34 cellular contexts compared by ENCODE assay signal in the genomic region with DNA sequence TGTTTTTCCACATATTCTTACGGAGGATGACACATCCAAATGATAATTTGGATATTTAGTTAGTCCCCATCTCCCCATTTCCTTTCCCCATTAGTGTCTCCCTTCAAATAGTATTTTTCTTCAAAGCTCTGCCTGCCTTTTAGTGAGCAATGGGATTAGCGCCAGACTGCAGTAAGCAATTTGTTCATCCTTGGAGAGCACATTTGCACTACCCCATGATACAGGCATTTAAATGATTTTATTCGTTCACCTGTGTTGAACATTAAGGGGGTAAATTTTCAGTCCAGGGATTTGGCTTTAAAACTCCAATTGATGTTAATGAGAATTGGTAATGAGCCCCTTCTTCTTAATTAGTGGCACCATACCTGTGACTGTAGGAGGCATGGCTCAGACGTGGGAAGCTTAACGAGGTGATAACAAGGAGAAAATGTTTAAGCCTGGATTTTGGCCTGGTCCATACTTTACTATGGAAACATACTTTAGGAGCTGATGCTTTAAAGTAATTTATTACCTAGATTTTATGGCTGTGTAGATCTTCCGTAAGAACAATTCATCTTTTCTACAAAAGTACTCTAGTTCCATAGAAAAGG.
"Had no signal": no experiment of that assay in that cellular context is flagged by ENCODE, and none has a peak within 500 bp of the region (broad histone marks: within the 10 kb centered on the region; RNA-seq: fewer than 3 reads in every experiment).

No MANE protein-coding gene starts in this region.

- H3K36me3 ChIP-seq: ascending aorta, cardiac muscle cell, gastrocnemius medialis, right atrium auricular region, stomach, thyroid gland, upper lobe of left lung had no signal

- H3K4me3 Mint-ChIP-seq: activated CD4-positive, alpha-beta T cell treated with anti-CD3 and anti-CD28 coated beads for 36 hours; activated naive CD4-positive, alpha-beta T cell treated with anti-CD3 and anti-CD28 coated beads, Interleukin-2, amount 10 ng/mL, durations not matched to agents 7 days and 5 days; activated naive CD8-positive, alpha-beta T cell treated with anti-CD3 and anti-CD28 coated beads, Interleukin-2, amount 10 ng/mL, durations not matched to agents 7 days and 5 days; activated T-helper 1 cell treated with anti-CD3 and anti-CD28 coated beads, Interleukin-12 subunit alpha, Interleukin-12 subunit beta, Interleukin-2, Interleukin-4 antibody, amounts not matched to agents 30 ng/mL and 10 ng/mL and 1 ng/mL, durations not matched to agents 14 hours and 24 hours and 36 hours; brain; naive thymus-derived CD4-positive, alpha-beta T cell; stimulated activated naive B cell treated with anti-CD40 and anti-IgM and Interleukin-4, amounts not matched to agents 10 μg/mL and 1 μg/mL and 100 μg/mL, for 72 hours had no signal

- H3K4me3 ChIP-seq: ascending aorta, cardiac muscle cell, coronary artery, dorsolateral prefrontal cortex, gastrocnemius medialis, hepatocyte, right atrium auricular region, smooth muscle cell, stomach, thyroid gland, upper lobe of left lung had no signal

- ATAC-seq: activated CD4-positive, alpha-beta T cell treated with anti-CD3 and anti-CD28 coated beads for 36 hours; gastrocnemius medialis; left cardiac atrium; left ventricle myocardium superior; naive thymus-derived CD4-positive, alpha-beta T cell; stimulated activated naive B cell treated with anti-CD40 and anti-IgM and Interleukin-4, amounts not matched to agents 10 μg/mL and 1 μg/mL and 100 μg/mL, for 72 hours had no signal

- H3K4me2 ChIP-seq: hepatocyte, smooth muscle cell had no signal

- H3K9me3 Mint-ChIP-seq: activated naive CD4-positive, alpha-beta T cell treated with anti-CD3 and anti-CD28 coated beads, Interleukin-2, amount 10 ng/mL, durations not matched to agents 7 days and 5 days; activated naive CD8-positive, alpha-beta T cell treated with anti-CD3 and anti-CD28 coated beads, Interleukin-2, amount 10 ng/mL, durations not matched to agents 7 days and 5 days; activated T-helper 1 cell treated with anti-CD3 and anti-CD28 coated beads, Interleukin-12 subunit alpha, Interleukin-12 subunit beta, Interleukin-2, Interleukin-4 antibody, amounts not matched to agents 30 ng/mL and 10 ng/mL and 1 ng/mL, durations not matched to agents 14 hours and 24 hours and 36 hours; brain had no signal

- H3K27me3 ChIP-seq: ascending aorta, cardiac muscle cell, dorsolateral prefrontal cortex, gastrocnemius medialis, hepatocyte, right atrium auricular region, stomach, thyroid gland, upper lobe of left lung had no signal

- H3K9ac ChIP-seq: parathyroid adenoma had no signal

- H3K27ac Mint-ChIP-seq: activated CD4-positive, alpha-beta T cell treated with anti-CD3 and anti-CD28 coated beads for 36 hours; activated naive CD4-positive, alpha-beta T cell treated with anti-CD3 and anti-CD28 coated beads, Interleukin-2, amount 10 ng/mL, durations not matched to agents 7 days and 5 days; activated naive CD8-positive, alpha-beta T cell treated with anti-CD3 and anti-CD28 coated beads, Interleukin-2, amount 10 ng/mL, durations not matched to agents 7 days and 5 days; activated T-helper 1 cell treated with anti-CD3 and anti-CD28 coated beads, Interleukin-12 subunit alpha, Interleukin-12 subunit beta, Interleukin-2, Interleukin-4 antibody, amounts not matched to agents 30 ng/mL and 10 ng/mL and 1 ng/mL, durations not matched to agents 14 hours and 24 hours and 36 hours; brain; naive thymus-derived CD4-positive, alpha-beta T cell; stimulated activated naive B cell treated with anti-CD40 and anti-IgM and Interleukin-4, amounts not matched to agents 10 μg/mL and 1 μg/mL and 100 μg/mL, for 72 hours had no signal

- H3K4me1 Mint-ChIP-seq: activated CD4-positive, alpha-beta T cell treated with anti-CD3 and anti-CD28 coated beads for 36 hours; activated naive CD4-positive, alpha-beta T cell treated with anti-CD3 and anti-CD28 coated beads, Interleukin-2, amount 10 ng/mL, durations not matched to agents 7 days and 5 days; activated naive CD8-positive, alpha-beta T cell treated with anti-CD3 and anti-CD28 coated beads, Interleukin-2, amount 10 ng/mL, durations not matched to agents 7 days and 5 days; naive thymus-derived CD4-positive, alpha-beta T cell; stimulated activated naive B cell treated with anti-CD40 and anti-IgM and Interleukin-4, amounts not matched to agents 10 μg/mL and 1 μg/mL and 100 μg/mL, for 72 hours had no signal

- DNase-seq: activated CD4-positive, alpha-beta T cell treated with anti-CD3 and anti-CD28 coated beads for 36 hours; activated CD4-positive, alpha-beta T cell treated with anti-CD3 and anti-CD28 coated beads, Interleukin-2, amount 50 U/mL, for 48 hours; activated CD4-positive, CD25-positive, alpha-beta regulatory T cell; activated CD8-positive, alpha-beta memory T cell treated with anti-CD3 and anti-CD28 coated beads, Interleukin-2, amount 50 U/mL, for 4 hours; activated gamma-delta T cell; activated naive CD4-positive, alpha-beta T cell treated with anti-CD3 and anti-CD28 coated beads, Interleukin-2, amount 10 ng/mL, durations not matched to agents 7 days and 5 days; activated naive CD8-positive, alpha-beta T cell treated with anti-CD3 and anti-CD28 coated beads, Interleukin-2, amount 10 ng/mL, durations not matched to agents 7 days and 5 days; activated T-cell treated with anti-CD3 and anti-CD28 coated beads, Interleukin-2, amount 50 U/mL, for 1 hour; dorsolateral prefrontal cortex; effector memory CD4-positive, alpha-beta T cell; erythroblast; gastrocnemius medialis; glutamatergic neuron; left cardiac atrium; left ventricle myocardium superior; mammary epithelial cell; midbrain; naive thymus-derived CD4-positive, alpha-beta T cell; nucleus accumbens; stimulated activated CD4-positive, alpha-beta T cell treated with anti-CD3 and anti-CD28 coated beads, Interleukin-1b, Interleukin-23, amount 100 ng/mL, for 48 hours; stimulated activated naive B cell treated with anti-CD40 and anti-IgM and Interleukin-4, amounts not matched to agents 10 μg/mL and 1 μg/mL and 100 μg/mL, for 72 hours; stomach; T-helper 2 cell; thyroid gland; upper lobe of left lung had no signal

- H3K4me1 ChIP-seq: ascending aorta, gastrocnemius medialis, parathyroid adenoma, right atrium auricular region, stomach, thyroid gland, upper lobe of left lung had no signal

- H3K27me3 Mint-ChIP-seq: activated CD4-positive, alpha-beta T cell treated with anti-CD3 and anti-CD28 coated beads for 36 hours; activated naive CD4-positive, alpha-beta T cell treated with anti-CD3 and anti-CD28 coated beads, Interleukin-2, amount 10 ng/mL, durations not matched to agents 7 days and 5 days; activated naive CD8-positive, alpha-beta T cell treated with anti-CD3 and anti-CD28 coated beads, Interleukin-2, amount 10 ng/mL, durations not matched to agents 7 days and 5 days; naive thymus-derived CD4-positive, alpha-beta T cell; stimulated activated naive B cell treated with anti-CD40 and anti-IgM and Interleukin-4, amounts not matched to agents 10 μg/mL and 1 μg/mL and 100 μg/mL, for 72 hours had no signal

- H3K36me3 Mint-ChIP-seq: activated naive CD4-positive, alpha-beta T cell treated with anti-CD3 and anti-CD28 coated beads, Interleukin-2, amount 10 ng/mL, durations not matched to agents 7 days and 5 days; activated naive CD8-positive, alpha-beta T cell treated with anti-CD3 and anti-CD28 coated beads, Interleukin-2, amount 10 ng/mL, durations not matched to agents 7 days and 5 days; brain; stimulated activated naive B cell treated with anti-CD40 and anti-IgM and Interleukin-4, amounts not matched to agents 10 μg/mL and 1 μg/mL and 100 μg/mL, for 72 hours had no signal

- H3K79me2 ChIP-seq: hepatocyte, parathyroid adenoma had no signal

- H3K9me3 ChIP-seq: ascending aorta, gastrocnemius medialis, right atrium auricular region, stomach, thyroid gland, upper lobe of left lung had no signal

- H2AFZ ChIP-seq: hepatocyte, parathyroid adenoma had no signal

- H3K27ac ChIP-seq: ascending aorta, cardiac muscle cell, coronary artery, dorsolateral prefrontal cortex, gastrocnemius medialis, hepatocyte, parathyroid adenoma, right atrium auricular region, stomach, thyroid gland, upper lobe of left lung had no signal
